ENCODE assay signal across 8 cellular contexts in the genomic region with DNA sequence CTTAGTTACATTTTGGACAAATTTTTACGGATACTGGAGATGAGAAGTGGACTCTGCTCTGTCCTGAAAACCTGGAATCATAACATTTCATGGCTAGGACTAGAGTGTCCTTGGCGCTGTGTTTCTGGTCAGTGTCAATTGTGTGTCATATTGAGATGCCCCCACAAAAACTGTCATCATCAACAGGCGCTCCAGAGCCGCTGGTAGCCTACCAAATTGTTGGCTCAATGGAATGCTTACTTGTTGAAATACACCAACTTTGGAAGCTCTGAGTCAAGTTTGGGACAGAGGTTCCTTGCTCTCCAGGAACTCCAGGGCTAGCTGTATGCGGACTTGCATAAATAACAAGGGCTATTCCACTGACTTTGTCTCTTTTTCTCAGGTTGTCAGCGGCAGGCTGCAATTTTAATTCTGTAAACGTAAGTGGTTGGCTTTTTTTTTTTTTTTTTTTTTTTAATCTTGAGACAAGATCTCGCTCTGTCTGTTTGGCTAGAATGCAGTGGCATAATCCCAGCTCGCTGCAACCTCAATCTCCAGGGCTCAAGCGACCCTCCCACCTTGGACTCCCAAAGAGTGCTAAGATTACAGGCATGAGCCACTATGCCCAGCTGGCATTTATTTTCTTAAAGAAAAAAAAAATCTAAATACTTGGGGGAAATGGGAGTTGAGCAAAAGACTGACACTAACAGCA. TPM values are rescaled to one million over a fixed set of nuclear protein-coding genes. Genes with fewer than 3 reads are reported as not detected.
DNase-seq lines count a peak whose midpoint lies in the region; ATAC-seq and TF ChIP-seq lines count a peak whose summit lies in the region.

No MANE protein-coding gene starts in this region.

- no peak for ATAC-seq in GM18858 (IDR thresholded peaks at IDR 0.05; ENCODE audit: unreplicated experiment)

- no peak for DNase-seq in SK-N-MC (ENCODE audit: low read depth, low spot score)
- peak; percentile 9 for DNase-seq in fibroblast of peridontal ligament (ENCODE audit: extremely low read depth)
- no peak for DNase-seq in DMS114 treated with DMSO at 0.1 percent for 48 hours (lab: John Stamatoyannopoulos, UW; ENCODE audit: unreplicated experiment)
- DNase-seq in NCI-H510A treated with DMSO at 0.1 percent for 48 hours (lab: John Stamatoyannopoulos, UW): no peak
- no peak for DNase-seq in cerebellum (ENCODE audit: low spot score)

- peaks cover 69% of the 10 kb centered on the region for H3K27me3 ChIP-seq in neutrophil

- H3K36me3 ChIP-seq in ES-I3 (ENCODE audit: insufficient read depth, low read length): no peaks in the 10 kb centered on the region
- no peaks in the 10 kb centered on the region for H3K36me3 ChIP-seq in SK-N-MC (ENCODE audit: insufficient read depth, low read length)
- no peaks in the 10 kb centered on the region for H3K36me3 ChIP-seq in neutrophil

- no peaks in the 10 kb centered on the region for H3K9me3 ChIP-seq in ES-I3 (ENCODE audit: control insufficient read depth, insufficient read depth, low read length)
- no peaks in the 10 kb centered on the region for H3K9me3 ChIP-seq in SK-N-MC (ENCODE audit: low read depth, low read length)
- no peaks in the 10 kb centered on the region for H3K9me3 ChIP-seq in neutrophil

- H3K27ac ChIP-seq in SK-N-MC (no peak overlapping the region), neutrophil (no peak overlapping the region)

- no peak for TF ChIP-seq CTCF in neutrophil (IDR thresholded peaks at IDR 0.05)

- H3K4me3 ChIP-seq in SK-N-MC (peak overlapping the region; percentile 87), neutrophil (ENCODE audit: low read depth in 1 of 2, low read length in 1 of 2) (peak overlapping the region; percentile 56 to 60)

- H3K9ac ChIP-seq in ES-I3 (ENCODE audit: low read depth, low read length) (peak overlapping the region; percentile 56), SK-N-MC (ENCODE audit: insufficient read length) (peak overlapping the region; percentile 70)

- H3K4me1 ChIP-seq in ES-I3 (ENCODE audit: insufficient read depth, low read length) (peaks cover 6% of the 10 kb centered on the region), neutrophil (ENCODE audit: control insufficient read depth in 1 of 2, insufficient read depth in 1 of 2, low read depth in 1 of 2, low read length in 1 of 2) (peaks cover 23 to 30% of the 10 kb centered on the region in 2 experiments)

RNA-seq across cellular contexts. Expression of a gene that starts 0.9 kb away (rescaled TPM):
- total RNA-seq in cerebellum: 10.7 TPM
